In genomic region chr1:225738763-225739162, GRCh38 we compare ENCODE assay signal across 30 cellular contexts.
"Had no signal": no experiment of that assay in that cellular context is flagged by ENCODE, and none has a peak within 500 bp of the region (broad histone marks: within the 10 kb centered on the region; RNA-seq: fewer than 3 reads in every experiment).

No MANE protein-coding gene starts in this region.

- H3K4me1 Mint-ChIP-seq: activated CD4-positive, alpha-beta memory T cell treated with anti-CD3 and anti-CD28 coated beads, Interleukin-2, amount 10 ng/mL, durations not matched to agents 7 days and 5 days; activated CD4-positive, alpha-beta T cell treated with anti-CD3 and anti-CD28 coated beads, Interleukin-2, amount 10 ng/mL, durations not matched to agents 7 days and 5 days; activated naive CD4-positive, alpha-beta T cell treated with anti-CD3 and anti-CD28 coated beads, Interleukin-2, amount 10 ng/mL, durations not matched to agents 7 days and 5 days; activated naive CD8-positive, alpha-beta T cell treated with anti-CD3 and anti-CD28 coated beads, Interleukin-2, amount 10 ng/mL, durations not matched to agents 7 days and 5 days; central memory CD8-positive, alpha-beta T cell had no signal

- H3K4me3 ChIP-seq: ascending aorta, breast epithelium, cardiac muscle cell, coronary artery, esophagus muscularis mucosa, gastrocnemius medialis, heart left ventricle had no signal

- H3K4me3 Mint-ChIP-seq: activated CD4-positive, alpha-beta memory T cell treated with anti-CD3 and anti-CD28 coated beads, Interleukin-2, amount 10 ng/mL, durations not matched to agents 7 days and 5 days; activated CD4-positive, alpha-beta T cell treated with anti-CD3 and anti-CD28 coated beads, Interleukin-2, amount 10 ng/mL, durations not matched to agents 7 days and 5 days; activated naive CD4-positive, alpha-beta T cell treated with anti-CD3 and anti-CD28 coated beads, Interleukin-2, amount 10 ng/mL, durations not matched to agents 7 days and 5 days; activated naive CD8-positive, alpha-beta T cell treated with anti-CD3 and anti-CD28 coated beads, Interleukin-2, amount 10 ng/mL, durations not matched to agents 7 days and 5 days; activated T-cell treated with anti-CD3 and anti-CD28 coated beads, Interleukin-2, amount 50 U/mL, for 24 hours; activated T-cell treated with anti-CD3 and anti-CD28 coated beads, Interleukin-2, amount 50 U/mL, for 72 hours; brain; central memory CD8-positive, alpha-beta T cell; dendritic cell treated with granulocyte-macrophage colony-stimulating factor and Interleukin-4, amounts not matched to agents 40 ng/mL and 50 ng/mL, for 4 days; effector memory CD8-positive, alpha-beta T cell had no signal

- H3K9me3 ChIP-seq: ascending aorta, breast epithelium, esophagus muscularis mucosa, gastrocnemius medialis, heart left ventricle had no signal

- H3K27me3 Mint-ChIP-seq: activated CD4-positive, alpha-beta memory T cell treated with anti-CD3 and anti-CD28 coated beads, Interleukin-2, amount 10 ng/mL, durations not matched to agents 7 days and 5 days; activated CD4-positive, alpha-beta T cell treated with anti-CD3 and anti-CD28 coated beads, Interleukin-2, amount 10 ng/mL, durations not matched to agents 7 days and 5 days; activated naive CD4-positive, alpha-beta T cell treated with anti-CD3 and anti-CD28 coated beads, Interleukin-2, amount 10 ng/mL, durations not matched to agents 7 days and 5 days; activated T-cell treated with anti-CD3 and anti-CD28 coated beads, Interleukin-2, amount 50 U/mL, for 24 hours; central memory CD8-positive, alpha-beta T cell; dendritic cell treated with granulocyte-macrophage colony-stimulating factor and Interleukin-4, amounts not matched to agents 40 ng/mL and 50 ng/mL, for 4 days; effector memory CD8-positive, alpha-beta T cell had no signal

- H3K27ac Mint-ChIP-seq: activated CD4-positive, alpha-beta memory T cell treated with anti-CD3 and anti-CD28 coated beads, Interleukin-2, amount 10 ng/mL, durations not matched to agents 7 days and 5 days; activated CD4-positive, alpha-beta T cell treated with anti-CD3 and anti-CD28 coated beads, Interleukin-2, amount 10 ng/mL, durations not matched to agents 7 days and 5 days; activated naive CD4-positive, alpha-beta T cell treated with anti-CD3 and anti-CD28 coated beads, Interleukin-2, amount 10 ng/mL, durations not matched to agents 7 days and 5 days; activated naive CD4-positive, alpha-beta T cell treated with anti-CD3 and anti-CD28 coated beads, Interleukin-2, amount 50 U/mL, for 72 hours; activated naive CD8-positive, alpha-beta T cell treated with anti-CD3 and anti-CD28 coated beads, Interleukin-2, amount 10 ng/mL, durations not matched to agents 7 days and 5 days; activated T-cell treated with anti-CD3 and anti-CD28 coated beads, Interleukin-2, amount 50 U/mL, for 24 hours; activated T-cell treated with anti-CD3 and anti-CD28 coated beads, Interleukin-2, amount 50 U/mL, for 72 hours; brain; dendritic cell treated with granulocyte-macrophage colony-stimulating factor and Interleukin-4, amounts not matched to agents 40 ng/mL and 50 ng/mL, for 4 days; effector memory CD8-positive, alpha-beta T cell had no signal

- DNase-seq: activated CD4-positive, alpha-beta memory T cell treated with anti-CD3 and anti-CD28 coated beads, Interleukin-2, amount 10 ng/mL, durations not matched to agents 7 days and 5 days; activated CD4-positive, alpha-beta T cell treated with anti-CD3 and anti-CD28 coated beads for 1 hour; activated CD4-positive, alpha-beta T cell treated with anti-CD3 and anti-CD28 coated beads for 4 hours; activated CD4-positive, alpha-beta T cell treated with anti-CD3 and anti-CD28 coated beads, Interleukin-2, amount 10 ng/mL, durations not matched to agents 7 days and 5 days; activated CD4-positive, alpha-beta T cell treated with anti-CD3 and anti-CD28 coated beads, Interleukin-2, amount 50 U/mL, for 4 hours; activated CD8-positive, alpha-beta memory T cell treated with anti-CD3 and anti-CD28 coated beads, Interleukin-2, amount 50 U/mL, for 48 hours; activated gamma-delta T cell; activated naive CD4-positive, alpha-beta T cell; activated naive CD4-positive, alpha-beta T cell treated with anti-CD3 and anti-CD28 coated beads, Interleukin-2, amount 10 ng/mL, durations not matched to agents 7 days and 5 days; activated naive CD8-positive, alpha-beta T cell treated with anti-CD3 and anti-CD28 coated beads, Interleukin-2, amount 10 ng/mL, durations not matched to agents 7 days and 5 days; activated T-cell treated with anti-CD3 and anti-CD28 coated beads for 4 hours; activated T-cell treated with anti-CD3 and anti-CD28 coated beads, Interleukin-2, amount 50 U/mL, for 24 hours; activated T-cell treated with anti-CD3 and anti-CD28 coated beads, Interleukin-2, amount 50 U/mL, for 72 hours; effector CD4-positive, alpha-beta T cell; effector memory CD8-positive, alpha-beta T cell; erythroblast; foreskin keratinocyte; gastrocnemius medialis; glutamatergic neuron; heart left ventricle; T-helper 2 cell had no signal

- H3K9me3 Mint-ChIP-seq: activated CD4-positive, alpha-beta memory T cell treated with anti-CD3 and anti-CD28 coated beads, Interleukin-2, amount 10 ng/mL, durations not matched to agents 7 days and 5 days; activated CD4-positive, alpha-beta T cell treated with anti-CD3 and anti-CD28 coated beads, Interleukin-2, amount 10 ng/mL, durations not matched to agents 7 days and 5 days; activated naive CD4-positive, alpha-beta T cell treated with anti-CD3 and anti-CD28 coated beads, Interleukin-2, amount 10 ng/mL, durations not matched to agents 7 days and 5 days; activated naive CD4-positive, alpha-beta T cell treated with anti-CD3 and anti-CD28 coated beads, Interleukin-2, amount 50 U/mL, for 72 hours; activated naive CD8-positive, alpha-beta T cell treated with anti-CD3 and anti-CD28 coated beads, Interleukin-2, amount 10 ng/mL, durations not matched to agents 7 days and 5 days; activated T-cell treated with anti-CD3 and anti-CD28 coated beads, Interleukin-2, amount 50 U/mL, for 24 hours; activated T-cell treated with anti-CD3 and anti-CD28 coated beads, Interleukin-2, amount 50 U/mL, for 72 hours; central memory CD8-positive, alpha-beta T cell; dendritic cell treated with granulocyte-macrophage colony-stimulating factor and Interleukin-4, amounts not matched to agents 40 ng/mL and 50 ng/mL, for 4 days; effector memory CD8-positive, alpha-beta T cell had no signal

- ATAC-seq: activated naive CD4-positive, alpha-beta T cell treated with anti-CD3 and anti-CD28 coated beads, Interleukin-2, amount 50 U/mL, for 72 hours; activated T-cell treated with anti-CD3 and anti-CD28 coated beads, Interleukin-2, amount 50 U/mL, for 72 hours; effector memory CD8-positive, alpha-beta T cell; foreskin keratinocyte; gastrocnemius medialis; heart left ventricle had no signal

- H3K36me3 Mint-ChIP-seq: activated naive CD4-positive, alpha-beta T cell treated with anti-CD3 and anti-CD28 coated beads, Interleukin-2, amount 10 ng/mL, durations not matched to agents 7 days and 5 days; activated naive CD4-positive, alpha-beta T cell treated with anti-CD3 and anti-CD28 coated beads, Interleukin-2, amount 50 U/mL, for 72 hours; activated naive CD8-positive, alpha-beta T cell treated with anti-CD3 and anti-CD28 coated beads, Interleukin-2, amount 10 ng/mL, durations not matched to agents 7 days and 5 days; brain had no signal

- H3K27me3 ChIP-seq: ascending aorta, breast epithelium, cardiac muscle cell, esophagus muscularis mucosa, foreskin keratinocyte, gastrocnemius medialis, heart left ventricle had no signal

- H3K36me3 ChIP-seq: ascending aorta, breast epithelium, cardiac muscle cell, esophagus muscularis mucosa, gastrocnemius medialis, heart left ventricle had no signal

- H3K4me1 ChIP-seq: breast epithelium had no signal

- H3K27ac ChIP-seq: ascending aorta, breast epithelium, cardiac muscle cell, coronary artery, esophagus muscularis mucosa, foreskin keratinocyte, gastrocnemius medialis, heart left ventricle had no signal
